In the genomic region with DNA sequence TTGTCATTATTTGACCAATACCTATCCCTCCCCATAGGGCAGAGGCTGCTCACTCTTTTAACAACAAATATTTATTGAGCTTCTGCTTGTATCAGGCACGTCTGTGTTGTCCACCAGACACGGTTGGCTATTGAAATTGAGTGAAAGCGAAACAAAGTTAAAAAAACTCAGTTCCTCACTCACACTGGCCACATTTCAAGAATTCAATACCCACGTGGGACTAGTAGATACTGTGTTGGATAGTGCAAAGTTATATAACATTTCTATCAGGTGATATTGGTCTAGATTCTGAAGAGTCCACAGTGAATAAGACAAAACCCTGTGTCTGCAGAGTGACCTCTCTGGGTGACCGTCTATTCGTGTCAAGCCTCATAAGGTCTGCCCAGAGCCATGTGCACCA, we compare ENCODE assay signal across 21 cellular contexts. TPM values are rescaled to one million over a fixed set of nuclear protein-coding genes. Genes with fewer than 3 reads are reported as not detected.
"Had no signal": no experiment of that assay in that cellular context is flagged by ENCODE, and none has a peak within 500 bp of the region (broad histone marks: within the 10 kb centered on the region; RNA-seq: fewer than 3 reads in every experiment).

No MANE protein-coding gene starts in this region.

- H3K4me3 ChIP-seq: ascending aorta, colonic mucosa, thoracic aorta had no signal

- H3K4me1 ChIP-seq: colonic mucosa had no signal

- DNase-seq: activated CD4-positive, alpha-beta T cell treated with anti-CD3 and anti-CD28 coated beads, Interleukin-2, amount 50 U/mL, for 1 hour; activated CD8-positive, alpha-beta memory T cell treated with anti-CD3 and anti-CD28 coated beads, Interleukin-2, amount 50 U/mL, for 4 hours; activated effector memory CD4-positive, alpha-beta T cell treated with anti-CD3 and anti-CD28 coated beads, Interleukin-2, amount 50 U/mL, for 16 hours; activated naive CD4-positive, alpha-beta T cell treated with anti-CD3 and anti-CD28 coated beads, Interleukin-2, amount 50 U/mL, for 16 hours; activated T-cell treated with anti-CD3 and anti-CD28 coated beads, Interleukin-2, amount 50 U/mL, for 4 hours; colonic mucosa; endodermal cell; foreskin melanocyte; hypothalamus; naive B cell; right cardiac atrium; small intestine; stimulated activated CD4-positive, alpha-beta T cell treated with anti-CD3 and anti-CD28 coated beads, Interleukin-4, amount 100 ng/mL, for 4 hours; T-cell; T-helper 9 cell had no signal

- H3K9me3 ChIP-seq: ascending aorta, colonic mucosa, thoracic aorta had no signal

- H3K27me3 ChIP-seq: ascending aorta, colonic mucosa had no signal

- H3K27ac ChIP-seq: colonic mucosa, epithelial cell of prostate had no signal

- ATAC-seq: activated CD4-positive, CD25-positive, alpha-beta regulatory T cell treated with anti-CD3 and anti-CD28 coated beads, Interleukin-2, amount 50 U/mL, for 24 hours; activated T-cell treated with anti-CD3 and anti-CD28 coated beads, Interleukin-2, amount 50 U/mL, for 4 hours; right cardiac atrium; stimulated activated memory B cell treated with anti-CD40 and anti-IgM and Interleukin-4, amounts not matched to agents 10 μg/mL and 1 μg/mL and 100 μg/mL, for 72 hours; T-cell had no signal

- H3K36me3 ChIP-seq: ascending aorta, colonic mucosa, thoracic aorta had no signal

RNA-seq across cellular contexts. Expression of a gene that starts 43.9 kb away (rescaled TPM):
- total RNA-seq: activated T-cell treated with anti-CD3 and anti-CD28 coated beads, Interleukin-2, amount 50 U/mL, for 4 hours; ascending aorta; neural crest cell; T-cell had no signal
